ENCODE assay signal across 18 cellular contexts in genomic region chr4:101000496-101000895, GRCh38.
DNase-seq lines count a peak whose midpoint lies in the region; ATAC-seq and TF ChIP-seq lines count a peak whose summit lies in the region.
"Had no signal": no experiment of that assay in that cellular context is flagged by ENCODE, and none has a peak within 500 bp of the region (broad histone marks: within the 10 kb centered on the region; RNA-seq: fewer than 3 reads in every experiment).

No MANE protein-coding gene starts in this region.

- no peak overlapping the region for H3K27ac ChIP-seq in HEK293 (ENCODE audit: extremely low read depth, low read depth, low read length)
- H3K27ac ChIP-seq: GM23248, HL-60, KMS-11 had no signal

- no peak overlapping the region for H3K4me3 Mint-ChIP-seq in T-cell
- H3K4me3 Mint-ChIP-seq: CD4-positive, CD25-positive, alpha-beta regulatory T cell; CD8-positive, alpha-beta memory T cell had no signal

- no peak overlapping the region for H3K4me3 ChIP-seq in HEK293 (ENCODE audit: low read depth, low read length)
- no peak overlapping the region for H3K4me3 ChIP-seq in fibroblast of pulmonary artery (replicated peaks; ENCODE audit: low read depth, low read length)
- H3K4me3 ChIP-seq in foreskin fibroblast (ENCODE audit: low read depth in 1 of 2, low read length in 2 of 2): no peak overlapping the region
- H3K4me3 ChIP-seq: GM23248 had no signal

- CTCF ChIA-PET in HEK293 (lab: Yijun Ruan, JAX): no interaction called here
- CTCF ChIA-PET in T-cell (lab: Charles Lee): no interaction called here

- H3K27me3 Mint-ChIP-seq in T-cell: no peaks in the 10 kb centered on the region
- H3K27me3 Mint-ChIP-seq: CD4-positive, CD25-positive, alpha-beta regulatory T cell; CD8-positive, alpha-beta memory T cell had no signal

- no peaks in the 10 kb centered on the region for H3K36me3 ChIP-seq in HEK293 (ENCODE audit: control insufficient read depth in 2 of 2, insufficient read depth in 1 of 2, low read length in 2 of 2)
- H3K36me3 ChIP-seq: BE2C had no signal

- H3K4me1 Mint-ChIP-seq in T-cell: peaks cover 0 to 11% (median 7%) of the 10 kb centered on the region in 3 donors

- TF ChIP-seq CTCF in HEK293 (tag by site-specific recombination; IDR thresholded peaks at IDR 0.05) (no peak), fibroblast of pulmonary artery (IDR thresholded peaks at IDR 0.05; ENCODE audit: low read length, missing control alignments) (no peak), foreskin fibroblast (IDR thresholded peaks at IDR 0.05; ENCODE audit: low read depth, low read length) (no peak)

- POLR2A ChIA-PET in HEK293 (lab: Yijun Ruan, JAX): no interaction called here
- POLR2A ChIA-PET in T-cell (lab: Charles Lee): no interaction called here

- peaks cover 3 to 23% (median 11%) of the 10 kb centered on the region in 3 donors for H3K9me3 Mint-ChIP-seq in T-cell

- H3K9me3 ChIP-seq in HEK293 (ENCODE audit: control insufficient read depth, insufficient read depth, low read depth, low read length): no peaks in the 10 kb centered on the region
- H3K9me3 ChIP-seq: BE2C had no signal

- DNase-seq in T-cell: no peak
- DNase-seq in fibroblast of pulmonary artery (ENCODE audit: low read depth): peak; percentile 24
- DNase-seq in foreskin fibroblast: no peak
- DNase-seq in NCI-H2171 (lab: John Stamatoyannopoulos, UW): no peak
- DNase-seq: ACHN; BE2C; C1 segment of cervical spinal cord; CD4-positive, CD25-positive, alpha-beta regulatory T cell; CD8-positive, alpha-beta memory T cell; COR-L47; DMS 273 treated with DMSO at 0.1 percent for 48 hours; GF-D8; GM23248 had no signal

- no peaks in the 10 kb centered on the region for H3K36me3 Mint-ChIP-seq in T-cell
- H3K36me3 Mint-ChIP-seq: CD4-positive, CD25-positive, alpha-beta regulatory T cell had no signal

- H3K4me1 ChIP-seq in HEK293 (ENCODE audit: control insufficient read depth, insufficient read depth, low read length): no peaks in the 10 kb centered on the region
- H3K4me1 ChIP-seq: BE2C had no signal

- no peak for ATAC-seq in T-cell (replicated peaks in 1 of 4)
- no peak for ATAC-seq in HG03520 (IDR thresholded peaks at IDR 0.05; ENCODE audit: unreplicated experiment)
- ATAC-seq: HCT116 had no signal

- H3K27ac Mint-ChIP-seq in T-cell: peak overlapping the region; percentile 21 to 44
- H3K27ac Mint-ChIP-seq: CD4-positive, CD25-positive, alpha-beta regulatory T cell had no signal

TF ChIP-seq in HEK293, 187 proteins besides CTCF, POLR2A, EP300 and RAD21:
- 0 out of 2 replicates have a peak, but pooled peaks have one; percentile 45 for TF ChIP-seq ZNF248 (tag by site-specific recombination; IDR thresholded peaks at IDR 0.05)
- no peak for TF ChIP-seq ZNF398 (tag by site-specific recombination; IDR thresholded peaks at IDR 0.05)
- no peak for TF ChIP-seq ZNF623 (tag by site-specific recombination; IDR thresholded peaks at IDR 0.05)
